ENCODE assay signal across 1 cellular context in the genomic region with DNA sequence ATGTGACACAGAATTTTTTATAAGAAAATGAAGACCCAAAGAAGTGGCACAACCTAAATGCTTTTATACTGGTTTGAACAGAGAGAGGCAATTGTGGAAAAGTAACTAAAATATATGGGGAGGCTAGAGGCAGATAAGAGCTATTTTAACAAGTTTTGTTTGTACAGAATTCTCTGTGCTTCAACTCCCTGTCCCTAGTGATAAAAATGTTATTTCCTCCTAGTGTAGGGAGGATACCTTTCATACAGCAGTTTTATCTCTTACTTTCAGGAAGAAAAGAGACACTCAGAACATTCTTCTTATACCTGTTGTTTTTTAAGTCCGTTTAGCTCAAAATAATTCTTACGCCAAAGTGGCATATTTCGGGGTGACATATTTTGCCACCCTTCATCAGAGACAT.
TF ChIP-seq lines count a peak whose summit lies in the region.

No MANE protein-coding gene starts in this region.

TF ChIP-seq in GM23338, 12 proteins besides CTCF, POLR2A, EP300 and RAD21 (continued from another document):
- TF ChIP-seq, protein P1, sequence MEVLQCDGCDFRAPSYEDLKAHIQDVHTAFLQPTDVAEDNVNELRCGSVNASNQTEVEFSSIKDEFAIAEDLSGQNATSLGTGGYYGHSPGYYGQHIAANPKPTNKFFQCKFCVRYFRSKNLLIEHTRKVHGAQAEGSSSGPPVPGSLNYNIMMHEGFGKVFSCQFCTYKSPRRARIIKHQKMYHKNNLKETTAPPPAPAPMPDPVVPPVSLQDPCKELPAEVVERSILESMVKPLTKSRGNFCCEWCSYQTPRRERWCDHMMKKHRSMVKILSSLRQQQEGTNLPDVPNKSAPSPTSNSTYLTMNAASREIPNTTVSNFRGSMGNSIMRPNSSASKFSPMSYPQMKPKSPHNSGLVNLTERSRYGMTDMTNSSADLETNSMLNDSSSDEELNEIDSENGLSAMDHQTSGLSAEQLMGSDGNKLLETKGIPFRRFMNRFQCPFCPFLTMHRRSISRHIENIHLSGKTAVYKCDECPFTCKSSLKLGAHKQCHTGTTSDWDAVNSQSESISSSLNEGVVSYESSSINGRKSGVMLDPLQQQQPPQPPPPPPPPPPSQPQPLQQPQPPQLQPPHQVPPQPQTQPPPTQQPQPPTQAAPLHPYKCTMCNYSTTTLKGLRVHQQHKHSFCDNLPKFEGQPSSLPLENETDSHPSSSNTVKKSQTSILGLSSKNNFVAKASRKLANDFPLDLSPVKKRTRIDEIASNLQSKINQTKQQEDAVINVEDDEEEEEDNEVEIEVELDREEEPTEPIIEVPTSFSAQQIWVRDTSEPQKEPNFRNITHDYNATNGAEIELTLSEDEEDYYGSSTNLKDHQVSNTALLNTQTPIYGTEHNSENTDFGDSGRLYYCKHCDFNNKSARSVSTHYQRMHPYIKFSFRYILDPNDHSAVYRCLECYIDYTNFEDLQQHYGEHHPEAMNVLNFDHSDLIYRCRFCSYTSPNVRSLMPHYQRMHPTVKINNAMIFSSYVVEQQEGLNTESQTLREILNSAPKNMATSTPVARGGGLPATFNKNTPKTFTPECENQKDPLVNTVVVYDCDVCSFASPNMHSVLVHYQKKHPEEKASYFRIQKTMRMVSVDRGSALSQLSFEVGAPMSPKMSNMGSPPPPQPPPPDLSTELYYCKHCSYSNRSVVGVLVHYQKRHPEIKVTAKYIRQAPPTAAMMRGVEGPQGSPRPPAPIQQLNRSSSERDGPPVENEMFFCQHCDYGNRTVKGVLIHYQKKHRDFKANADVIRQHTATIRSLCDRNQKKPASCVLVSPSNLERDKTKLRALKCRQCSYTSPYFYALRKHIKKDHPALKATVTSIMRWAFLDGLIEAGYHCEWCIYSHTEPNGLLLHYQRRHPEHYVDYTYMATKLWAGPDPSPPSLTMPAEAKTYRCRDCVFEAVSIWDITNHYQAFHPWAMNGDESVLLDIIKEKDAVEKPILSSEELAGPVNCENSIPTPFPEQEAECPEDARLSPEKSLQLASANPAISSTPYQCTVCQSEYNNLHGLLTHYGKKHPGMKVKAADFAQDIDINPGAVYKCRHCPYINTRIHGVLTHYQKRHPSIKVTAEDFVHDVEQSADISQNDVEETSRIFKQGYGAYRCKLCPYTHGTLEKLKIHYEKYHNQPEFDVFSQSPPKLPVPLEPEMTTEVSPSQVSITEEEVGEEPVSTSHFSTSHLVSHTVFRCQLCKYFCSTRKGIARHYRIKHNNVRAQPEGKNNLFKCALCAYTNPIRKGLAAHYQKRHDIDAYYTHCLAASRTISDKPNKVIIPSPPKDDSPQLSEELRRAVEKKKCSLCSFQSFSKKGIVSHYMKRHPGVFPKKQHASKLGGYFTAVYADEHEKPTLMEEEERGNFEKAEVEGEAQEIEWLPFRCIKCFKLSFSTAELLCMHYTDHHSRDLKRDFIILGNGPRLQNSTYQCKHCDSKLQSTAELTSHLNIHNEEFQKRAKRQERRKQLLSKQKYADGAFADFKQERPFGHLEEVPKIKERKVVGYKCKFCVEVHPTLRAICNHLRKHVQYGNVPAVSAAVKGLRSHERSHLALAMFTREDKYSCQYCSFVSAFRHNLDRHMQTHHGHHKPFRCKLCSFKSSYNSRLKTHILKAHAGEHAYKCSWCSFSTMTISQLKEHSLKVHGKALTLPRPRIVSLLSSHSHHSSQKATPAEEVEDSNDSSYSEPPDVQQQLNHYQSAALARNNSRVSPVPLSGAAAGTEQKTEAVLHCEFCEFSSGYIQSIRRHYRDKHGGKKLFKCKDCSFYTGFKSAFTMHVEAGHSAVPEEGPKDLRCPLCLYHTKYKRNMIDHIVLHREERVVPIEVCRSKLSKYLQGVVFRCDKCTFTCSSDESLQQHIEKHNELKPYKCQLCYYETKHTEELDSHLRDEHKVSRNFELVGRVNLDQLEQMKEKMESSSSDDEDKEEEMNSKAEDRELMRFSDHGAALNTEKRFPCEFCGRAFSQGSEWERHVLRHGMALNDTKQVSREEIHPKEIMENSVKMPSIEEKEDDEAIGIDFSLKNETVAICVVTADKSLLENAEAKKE (CRISPR knock-in tag; IDR thresholded peaks at IDR 0.05) = no peak
- no peak for TF ChIP-seq ZNF114 (CRISPR knock-in tag; IDR thresholded peaks at IDR 0.05)
- no peak for TF ChIP-seq STAT1 (IDR thresholded peaks at IDR 0.05; ENCODE audit: unreplicated experiment)
- TF ChIP-seq, protein P2, sequence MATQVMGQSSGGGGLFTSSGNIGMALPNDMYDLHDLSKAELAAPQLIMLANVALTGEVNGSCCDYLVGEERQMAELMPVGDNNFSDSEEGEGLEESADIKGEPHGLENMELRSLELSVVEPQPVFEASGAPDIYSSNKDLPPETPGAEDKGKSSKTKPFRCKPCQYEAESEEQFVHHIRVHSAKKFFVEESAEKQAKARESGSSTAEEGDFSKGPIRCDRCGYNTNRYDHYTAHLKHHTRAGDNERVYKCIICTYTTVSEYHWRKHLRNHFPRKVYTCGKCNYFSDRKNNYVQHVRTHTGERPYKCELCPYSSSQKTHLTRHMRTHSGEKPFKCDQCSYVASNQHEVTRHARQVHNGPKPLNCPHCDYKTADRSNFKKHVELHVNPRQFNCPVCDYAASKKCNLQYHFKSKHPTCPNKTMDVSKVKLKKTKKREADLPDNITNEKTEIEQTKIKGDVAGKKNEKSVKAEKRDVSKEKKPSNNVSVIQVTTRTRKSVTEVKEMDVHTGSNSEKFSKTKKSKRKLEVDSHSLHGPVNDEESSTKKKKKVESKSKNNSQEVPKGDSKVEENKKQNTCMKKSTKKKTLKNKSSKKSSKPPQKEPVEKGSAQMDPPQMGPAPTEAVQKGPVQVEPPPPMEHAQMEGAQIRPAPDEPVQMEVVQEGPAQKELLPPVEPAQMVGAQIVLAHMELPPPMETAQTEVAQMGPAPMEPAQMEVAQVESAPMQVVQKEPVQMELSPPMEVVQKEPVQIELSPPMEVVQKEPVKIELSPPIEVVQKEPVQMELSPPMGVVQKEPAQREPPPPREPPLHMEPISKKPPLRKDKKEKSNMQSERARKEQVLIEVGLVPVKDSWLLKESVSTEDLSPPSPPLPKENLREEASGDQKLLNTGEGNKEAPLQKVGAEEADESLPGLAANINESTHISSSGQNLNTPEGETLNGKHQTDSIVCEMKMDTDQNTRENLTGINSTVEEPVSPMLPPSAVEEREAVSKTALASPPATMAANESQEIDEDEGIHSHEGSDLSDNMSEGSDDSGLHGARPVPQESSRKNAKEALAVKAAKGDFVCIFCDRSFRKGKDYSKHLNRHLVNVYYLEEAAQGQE (IDR thresholded peaks at IDR 0.05; ENCODE audit: unreplicated experiment) = no peak
- no peak for TF ChIP-seq EZH2phosphoT487 (IDR thresholded peaks at IDR 0.05; ENCODE audit: unreplicated experiment)
- no peak for TF ChIP-seq JUNB (IDR thresholded peaks at IDR 0.05; ENCODE audit: unreplicated experiment)
- TF ChIP-seq NANOG (IDR thresholded peaks at IDR 0.05; ENCODE audit: borderline replicate concordance) = no peak
- TF ChIP-seq, protein P3, sequence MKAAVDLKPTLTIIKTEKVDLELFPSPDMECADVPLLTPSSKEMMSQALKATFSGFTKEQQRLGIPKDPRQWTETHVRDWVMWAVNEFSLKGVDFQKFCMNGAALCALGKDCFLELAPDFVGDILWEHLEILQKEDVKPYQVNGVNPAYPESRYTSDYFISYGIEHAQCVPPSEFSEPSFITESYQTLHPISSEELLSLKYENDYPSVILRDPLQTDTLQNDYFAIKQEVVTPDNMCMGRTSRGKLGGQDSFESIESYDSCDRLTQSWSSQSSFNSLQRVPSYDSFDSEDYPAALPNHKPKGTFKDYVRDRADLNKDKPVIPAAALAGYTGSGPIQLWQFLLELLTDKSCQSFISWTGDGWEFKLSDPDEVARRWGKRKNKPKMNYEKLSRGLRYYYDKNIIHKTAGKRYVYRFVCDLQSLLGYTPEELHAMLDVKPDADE (IDR thresholded peaks at IDR 0.05) = no peak
- no peak for TF ChIP-seq POLR2AphosphoS5 (IDR thresholded peaks at IDR 0.05; ENCODE audit: low read depth)
- TF ChIP-seq ZNF331 (CRISPR knock-in tag; IDR thresholded peaks at IDR 0.05; ENCODE audit: low read depth) = no peak
- no peak for TF ChIP-seq CREB1 (CRISPR knock-in tag; IDR thresholded peaks at IDR 0.05; ENCODE audit: low read depth)
